26 cellular contexts compared by ENCODE assay signal in the genomic region with DNA sequence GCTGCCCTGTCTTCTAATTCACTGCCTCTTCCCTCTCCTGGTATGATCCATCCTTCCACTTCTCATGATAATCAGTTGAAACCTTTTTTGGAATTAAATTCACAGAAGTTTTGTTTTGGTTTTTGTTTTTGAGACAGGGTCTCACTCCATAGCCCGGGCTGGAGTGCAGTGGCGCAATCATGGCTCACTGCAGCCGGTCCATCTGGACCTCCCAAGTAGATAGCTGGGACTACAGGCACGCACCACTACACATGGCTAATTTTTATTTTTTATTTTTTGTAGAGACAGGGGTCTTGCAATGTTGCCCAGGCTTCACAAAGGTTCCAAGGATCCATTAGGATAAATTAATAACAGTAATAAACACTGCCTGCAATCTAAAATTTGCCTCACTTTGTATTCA.
A peak's percentile ranks its signal among the peaks of the same experiment; 100 is the strongest.
DNase-seq lines count a peak whose midpoint lies in the region; ATAC-seq and TF ChIP-seq lines count a peak whose summit lies in the region.
"Had no signal": no experiment of that assay in that cellular context is flagged by ENCODE, and none has a peak within 500 bp of the region (broad histone marks: within the 10 kb centered on the region; RNA-seq: fewer than 3 reads in every experiment).

No MANE protein-coding gene starts in this region.

- H3K4me1 Mint-ChIP-seq in activated naive CD4-positive, alpha-beta T cell treated with anti-CD3 and anti-CD28 coated beads for 36 hours (ENCODE audit: low read depth), result peaks cover 64% of the 10 kb centered on the region
- peaks cover 27% of the 10 kb centered on the region for H3K4me1 Mint-ChIP-seq in stimulated activated memory B cell treated with anti-CD40 and anti-IgM and Interleukin-4, amounts not matched to agents 10 μg/mL and 1 μg/mL and 100 μg/mL, for 72 hours
- peaks cover 9% of the 10 kb centered on the region for H3K4me1 Mint-ChIP-seq in MCF 10A (ENCODE audit: insufficient read depth, unreplicated experiment)

- no peak for ATAC-seq in body of pancreas
- ATAC-seq in stimulated activated memory B cell treated with anti-CD40 and anti-IgM and Interleukin-4, amounts not matched to agents 10 μg/mL and 1 μg/mL and 100 μg/mL, for 72 hours, result no peak

- peaks cover 47% of the 10 kb centered on the region for H3K4me1 ChIP-seq in SJSA1 (replicated peaks)
- peaks cover 77% of the 10 kb centered on the region for H3K4me1 ChIP-seq in body of pancreas
- H3K4me1 ChIP-seq: breast epithelium, colonic mucosa had no signal

- H3K27me3 ChIP-seq in SJSA1 (replicated peaks) (no peaks in the 10 kb centered on the region), body of pancreas (no peaks in the 10 kb centered on the region)
- H3K27me3 ChIP-seq: breast epithelium, colonic mucosa, testis had no signal

- POLR2A ChIA-PET in MCF 10A (lab: Yijun Ruan, JAX), result interaction anchor here (1.1 to 2.4 kb wide), 4 partner anchors 9 to 210 kb away, joined by 3 to 11 read pairs (median 9); a partner anchor contains a TSS

- TF ChIP-seq CTCF in body of pancreas (IDR thresholded peaks at IDR 0.05) (no peak), MCF 10A (IDR thresholded peaks at IDR 0.05; ENCODE audit: unreplicated experiment) (no peak)

- H3K27me3 Mint-ChIP-seq in activated naive CD4-positive, alpha-beta T cell treated with anti-CD3 and anti-CD28 coated beads for 36 hours (ENCODE audit: low read depth), result no peaks in the 10 kb centered on the region
- H3K27me3 Mint-ChIP-seq in stimulated activated memory B cell treated with anti-CD40 and anti-IgM and Interleukin-4, amounts not matched to agents 10 μg/mL and 1 μg/mL and 100 μg/mL, for 72 hours, result no peaks in the 10 kb centered on the region
- H3K27me3 Mint-ChIP-seq in MCF 10A (ENCODE audit: insufficient read depth, unreplicated experiment), result no peaks in the 10 kb centered on the region
- H3K27me3 Mint-ChIP-seq: naive B cell had no signal

- no peaks in the 10 kb centered on the region for H3K9me3 ChIP-seq in SJSA1 (replicated peaks)
- H3K9me3 ChIP-seq in body of pancreas, result no peaks in the 10 kb centered on the region
- H3K9me3 ChIP-seq: breast epithelium, colonic mucosa, left ventricle myocardium inferior, testis had no signal

- no peak for TF ChIP-seq POLR2A in body of pancreas (IDR thresholded peaks at IDR 0.05)

- H3K4me3 Mint-ChIP-seq in activated naive CD4-positive, alpha-beta T cell treated with anti-CD3 and anti-CD28 coated beads for 36 hours, result no peak overlapping the region
- H3K4me3 Mint-ChIP-seq in stimulated activated memory B cell treated with anti-CD40 and anti-IgM and Interleukin-4, amounts not matched to agents 10 μg/mL and 1 μg/mL and 100 μg/mL, for 72 hours, result no peak overlapping the region
- no peak overlapping the region for H3K4me3 Mint-ChIP-seq in MCF 10A (ENCODE audit: unreplicated experiment)
- H3K4me3 Mint-ChIP-seq: naive B cell had no signal

- H3K4me3 ChIP-seq in SJSA1, result no peak overlapping the region
- no peak overlapping the region for H3K4me3 ChIP-seq in body of pancreas
- H3K4me3 ChIP-seq: breast epithelium, colonic mucosa, left ventricle myocardium inferior, smooth muscle cell, testis had no signal

- H3K27ac Mint-ChIP-seq in activated naive CD4-positive, alpha-beta T cell treated with anti-CD3 and anti-CD28 coated beads for 36 hours, result peak overlapping the region; percentile 43
- peak overlapping the region; percentile 45 for H3K27ac Mint-ChIP-seq in stimulated activated memory B cell treated with anti-CD40 and anti-IgM and Interleukin-4, amounts not matched to agents 10 μg/mL and 1 μg/mL and 100 μg/mL, for 72 hours
- no peak overlapping the region for H3K27ac Mint-ChIP-seq in MCF 10A (ENCODE audit: low read depth, unreplicated experiment)

- intact Hi-C loops in activated naive CD4-positive, alpha-beta T cell treated with anti-CD3 and anti-CD28 coated beads for 36 hours (cut with micrococcal nuclease), result no loop called here
- intact Hi-C loops in body of pancreas (cut with DNase I) (loop anchor here (10.0 kb wide), 1 partner anchor 49 kb away; no protein-coding TSS in a partner anchor), MCF 10A (cut with micrococcal nuclease) (no loop called here)

- WGBS in body of pancreas, 2 donors, result 54 to 61% methylated on average over 4 of the region's 4 CpGs

- H3K36me3 Mint-ChIP-seq in activated naive CD4-positive, alpha-beta T cell treated with anti-CD3 and anti-CD28 coated beads for 36 hours (ENCODE audit: low read depth), result peaks cover 66% of the 10 kb centered on the region
- no peaks in the 10 kb centered on the region for H3K36me3 Mint-ChIP-seq in stimulated activated memory B cell treated with anti-CD40 and anti-IgM and Interleukin-4, amounts not matched to agents 10 μg/mL and 1 μg/mL and 100 μg/mL, for 72 hours
- H3K36me3 Mint-ChIP-seq in MCF 10A (ENCODE audit: insufficient read depth, unreplicated experiment), result peaks cover 30% of the 10 kb centered on the region
- H3K36me3 Mint-ChIP-seq: naive B cell had no signal

- DNase-seq in activated naive CD4-positive, alpha-beta T cell treated with anti-CD3 and anti-CD28 coated beads for 36 hours, result no peak
- DNase-seq in activated naive CD4-positive, alpha-beta T cell treated with Interleukin-2 at 50 U/mL for 16 hours, result no peak
- DNase-seq in SJSA1 (ENCODE audit: low read depth in 1 of 2, low spot score in 2 of 2) (peak; percentile 56 to 66), body of pancreas (no peak), MCF 10A (ENCODE audit: unreplicated experiment) (no peak), DMS114 treated with DMSO at 0.1 percent for 48 hours (lab: John Stamatoyannopoulos, UW; ENCODE audit: unreplicated experiment) (no peak), AG08396 (ENCODE audit: low spot score) (no peak)
- DNase-seq: activated T-cell treated with anti-CD3 and anti-CD28 coated beads, Interleukin-2, amount 50 U/mL, for 48 hours; amniotic stem cell; C1 segment of cervical spinal cord; colonic mucosa; DMS 273 treated with DMSO at 0.1 percent for 48 hours; effector memory CD4-positive, alpha-beta T cell; foreskin melanocyte; hippocampal formation; left ventricle myocardium inferior; naive B cell; NCI-H1092; NCI-H2227 treated with DMSO at 0.1 percent for 48 hours; retina; stimulated activated CD4-positive, alpha-beta T cell treated with anti-CD3 and anti-CD28 coated beads, Interleukin-2, amount 100 ng/mL, for 24 hours; testis; WERI-Rb-1 had no signal

- H3K36me3 ChIP-seq in SJSA1 (no peaks in the 10 kb centered on the region), body of pancreas (replicated peaks in 1 of 2; ENCODE audit: insufficient read depth in 1 of 2, low read depth in 2 of 2) (no peaks in the 10 kb centered on the region)
- H3K36me3 ChIP-seq: breast epithelium, colonic mucosa, WERI-Rb-1 had no signal

- BruUV-seq in MCF 10A (replicated peaks; lab: Mats Ljungman, UMichigan), result no TSS peak

- H3K27ac ChIP-seq in SJSA1 (peak overlapping the region; percentile 46; the same call in 1 of the 2 replicates), body of pancreas (peak overlapping the region; percentile 58 to 74 (median 67))
- H3K27ac ChIP-seq: breast epithelium, colonic mucosa, left ventricle myocardium inferior, WERI-Rb-1 had no signal

- CTCF ChIA-PET in activated naive CD4-positive, alpha-beta T cell treated with anti-CD3 and anti-CD28 coated beads for 36 hours (lab: Charles Lee), result interaction anchor here (1.0 kb wide), 1 partner anchor 14 kb away, joined by 3 read pairs; no protein-coding TSS in a partner anchor
- CTCF ChIA-PET in MCF 10A (lab: Yijun Ruan, JAX), result interaction anchor here (1.6 to 2.2 kb wide), 2 partner anchors 10 kb away, joined by 3 to 10 read pairs; no protein-coding TSS in a partner anchor

- H3K9me3 Mint-ChIP-seq in activated naive CD4-positive, alpha-beta T cell treated with anti-CD3 and anti-CD28 coated beads for 36 hours, result no peaks in the 10 kb centered on the region
- no peaks in the 10 kb centered on the region for H3K9me3 Mint-ChIP-seq in stimulated activated memory B cell treated with anti-CD40 and anti-IgM and Interleukin-4, amounts not matched to agents 10 μg/mL and 1 μg/mL and 100 μg/mL, for 72 hours
- no peaks in the 10 kb centered on the region for H3K9me3 Mint-ChIP-seq in MCF 10A (ENCODE audit: unreplicated experiment)
- H3K9me3 Mint-ChIP-seq: naive B cell had no signal

Comparison
In these comparisons a context has a peak if more than half of its experiments do, and no peak if none do; other contexts are left out.
1. DNase-seq: peak in SJSA1 (2 of 2); none in activated naive CD4-positive, alpha-beta T cell treated with anti-CD3 and anti-CD28 coated beads for 36 hours (single experiment), activated naive CD4-positive, alpha-beta T cell treated with Interleukin-2 at 50 U/mL for 16 hours (single experiment), body of pancreas (0 of 4), MCF 10A (single experiment), DMS114 treated with DMSO at 0.1 percent for 48 hours (single experiment) and AG08396 (single experiment).